ENCODE assay signal across 8 cellular contexts in genomic region chr2:135741043-135741394, GRCh38. TPM values are rescaled to one million over a fixed set of nuclear protein-coding genes. Genes with fewer than 3 reads are reported as not detected.
DNase-seq lines count a peak whose midpoint lies in the region; ATAC-seq and TF ChIP-seq lines count a peak whose summit lies in the region.

No MANE protein-coding gene starts in this region.

- CTCF ChIA-PET in activated CD8-positive, alpha-beta memory T cell treated with anti-CD3 and anti-CD28 coated beads, Interleukin-2, amount 10 ng/mL, durations not matched to agents 7 days and 5 days (lab: Charles Lee): interaction anchor here (0.7 to 1.7 kb wide), 7 partner anchors 9 to 671 kb away, joined by 3 to 6 read pairs (median 3); no protein-coding TSS in a partner anchor

- H3K36me3 Mint-ChIP-seq in activated CD8-positive, alpha-beta memory T cell treated with anti-CD3 and anti-CD28 coated beads, Interleukin-2, amount 10 ng/mL, durations not matched to agents 7 days and 5 days: peaks cover 17% of the 10 kb centered on the region
- H3K36me3 Mint-ChIP-seq in naive B cell: peaks cover 0 to 5% of the 10 kb centered on the region in 2 donors

- H3K4me1 Mint-ChIP-seq in activated CD8-positive, alpha-beta memory T cell treated with anti-CD3 and anti-CD28 coated beads, Interleukin-2, amount 10 ng/mL, durations not matched to agents 7 days and 5 days: peaks cover 24% of the 10 kb centered on the region
- peaks cover 25 to 34% (median 33%) of the 10 kb centered on the region in 3 donors for H3K4me1 Mint-ChIP-seq in naive B cell

- no peaks in the 10 kb centered on the region for H3K9me3 ChIP-seq in body of pancreas
- H3K9me3 ChIP-seq in tibial artery: no peaks in the 10 kb centered on the region

- 70 to 74% methylated on average over 11 of the region's 11 CpGs for WGBS in body of pancreas, 2 donors

- H3K27me3 ChIP-seq in body of pancreas (no peaks in the 10 kb centered on the region), tibial artery (no peaks in the 10 kb centered on the region), foreskin keratinocyte (no peaks in the 10 kb centered on the region)

- DNase-seq in activated CD8-positive, alpha-beta memory T cell treated with anti-CD3 and anti-CD28 coated beads, Interleukin-2, amount 10 ng/mL, durations not matched to agents 7 days and 5 days: no peak
- DNase-seq in activated CD8-positive, alpha-beta memory T cell treated with anti-CD3 and anti-CD28 coated beads, Interleukin-2, amount 50 U/mL, for 4 hours: no peak
- DNase-seq in body of pancreas: no peak
- DNase-seq in naive B cell: no peak
- DNase-seq in tibial artery: no peak
- no peak for DNase-seq in foreskin keratinocyte
- no peak for DNase-seq in superior temporal gyrus (ENCODE audit: extremely low spot score)

- peaks cover 16% of the 10 kb centered on the region for H3K4me1 ChIP-seq in body of pancreas
- H3K4me1 ChIP-seq in tibial artery: peaks cover 0 to 29% (median 7%) of the 10 kb centered on the region in 4 donors
- peaks cover 17% of the 10 kb centered on the region for H3K4me1 ChIP-seq in foreskin keratinocyte

- TF ChIP-seq CTCF in body of pancreas (IDR thresholded peaks at IDR 0.05) (no peak), tibial artery (IDR thresholded peaks at IDR 0.05) (no peak), foreskin keratinocyte (conservative IDR thresholded peaks at IDR 0.05) (no peak)

- no peak for ATAC-seq in activated CD8-positive, alpha-beta memory T cell treated with anti-CD3 and anti-CD28 coated beads, Interleukin-2, amount 10 ng/mL, durations not matched to agents 7 days and 5 days
- ATAC-seq in body of pancreas (no peak), naive B cell (ENCODE audit: low read depth in 2 of 2) (no peak), HG02884 (IDR thresholded peaks at IDR 0.05; ENCODE audit: unreplicated experiment) (no peak), foreskin keratinocyte (no peak)

- no peak for TF ChIP-seq POLR2A in body of pancreas (IDR thresholded peaks at IDR 0.05)

- peak overlapping the region; percentile 89 for H3K4me3 Mint-ChIP-seq in activated CD8-positive, alpha-beta memory T cell treated with anti-CD3 and anti-CD28 coated beads, Interleukin-2, amount 10 ng/mL, durations not matched to agents 7 days and 5 days
- H3K4me3 Mint-ChIP-seq in naive B cell: peak overlapping the region in 4 of 8 donors; percentile 88 to 96 (median 92)

- intact Hi-C loops in body of pancreas (cut with DNase I) (no loop called here), tibial artery (cut with DNase I; ENCODE audit: low total_unique reads) (no loop called here)

- H3K27me3 Mint-ChIP-seq in activated CD8-positive, alpha-beta memory T cell treated with anti-CD3 and anti-CD28 coated beads, Interleukin-2, amount 10 ng/mL, durations not matched to agents 7 days and 5 days: no peaks in the 10 kb centered on the region
- no peaks in the 10 kb centered on the region for H3K27me3 Mint-ChIP-seq in naive B cell

- H3K36me3 ChIP-seq in body of pancreas (replicated peaks in 1 of 2; ENCODE audit: insufficient read depth in 1 of 2, low read depth in 2 of 2) (no peaks in the 10 kb centered on the region), tibial artery (no peaks in the 10 kb centered on the region)

- H3K9me3 Mint-ChIP-seq in activated CD8-positive, alpha-beta memory T cell treated with anti-CD3 and anti-CD28 coated beads, Interleukin-2, amount 10 ng/mL, durations not matched to agents 7 days and 5 days (ENCODE audit: low read depth): no peaks in the 10 kb centered on the region
- peaks cover 0 to 4% (median 0%) of the 10 kb centered on the region in 7 donors for H3K9me3 Mint-ChIP-seq in naive B cell

- H3K4me3 ChIP-seq in body of pancreas (no peak overlapping the region), tibial artery (peak overlapping the region; percentile 93 to 95)

- peak overlapping the region; percentile 99 for H3K27ac Mint-ChIP-seq in activated CD8-positive, alpha-beta memory T cell treated with anti-CD3 and anti-CD28 coated beads, Interleukin-2, amount 10 ng/mL, durations not matched to agents 7 days and 5 days
- peak overlapping the region in 5 of 6 donors; percentile 13 to 99 (median 98) for H3K27ac Mint-ChIP-seq in naive B cell

- H3K27ac ChIP-seq in body of pancreas (peak overlapping the region; percentile 96 to 100 (median 98)), tibial artery (peak overlapping the region; percentile 99), foreskin keratinocyte (no peak overlapping the region)

RNA-seq across cellular contexts. Expression of gene UBXN4, which starts 0.6 kb away (rescaled TPM):
- 100 to 1,000 TPM; 105 to 112 TPM for total RNA-seq in activated CD8-positive, alpha-beta memory T cell treated with anti-CD3 and anti-CD28 coated beads, Interleukin-2, amount 10 ng/mL, durations not matched to agents 7 days and 5 days
- total RNA-seq in body of pancreas: 10 to 100 TPM; 55.7 to 70.3 TPM
- 100 to 1,000 TPM in 1 of 6 donors, 10 to 100 TPM in 5; 55.3 to 109 (median 96.0) TPM for polyA plus RNA-seq in naive B cell (ENCODE audit: low read depth in 6 of 6)
- 65.4 and 72.3 TPM in 2 replicates for total RNA-seq in foreskin keratinocyte
- polyA plus RNA-seq in foreskin keratinocyte: 22.3 and 24.5 TPM in 2 replicates

Comparison
In these comparisons a context has a peak if more than half of its experiments do, and no peak if none do; other contexts are left out.
1. H3K4me3 ChIP-seq: peak in tibial artery (2 of 2); none in body of pancreas (0 of 2).